In genomic region chr18:48824231-48824970, GRCh38 we compare ENCODE assay signal across 23 cellular contexts.
A peak's percentile ranks its signal among the peaks of the same experiment; 100 is the strongest.
DNase-seq lines count a peak whose midpoint lies in the region; ATAC-seq, FAIRE-seq and TF ChIP-seq lines count a peak whose summit lies in the region.
"Had no signal": no experiment of that assay in that cellular context is flagged by ENCODE, and none has a peak within 500 bp of the region (broad histone marks: within the 10 kb centered on the region; RNA-seq: fewer than 3 reads in every experiment).

No MANE protein-coding gene starts in this region.

- no peaks in the 10 kb centered on the region for H4K20me1 ChIP-seq in astrocyte (ENCODE audit: insufficient read depth, low read length)

- H3K9me3 Mint-ChIP-seq in astrocyte (ENCODE audit: unreplicated experiment) (peaks cover 8% of the 10 kb centered on the region), natural killer cell (no peaks in the 10 kb centered on the region)
- H3K9me3 Mint-ChIP-seq: activated T-helper 1 cell treated with anti-CD3 and anti-CD28 coated beads, Interleukin-12 subunit alpha, Interleukin-12 subunit beta, Interleukin-2, Interleukin-4 antibody, amounts not matched to agents 30 ng/mL and 10 ng/mL and 1 ng/mL, durations not matched to agents 14 hours and 24 hours and 36 hours had no signal

- no peak overlapping the region for H3K27ac ChIP-seq in astrocyte (ENCODE audit: low read depth, low read length)

- DNase-seq in activated CD4-positive, CD25-positive, alpha-beta regulatory T cell treated with anti-CD3 and anti-CD28 coated beads, Interleukin-2, amount 50 U/mL, for 72 hours, result peak; percentile 21
- no peak for DNase-seq in activated CD4-positive, CD25-positive, alpha-beta regulatory T cell (lab: John Stamatoyannopoulos, UW)
- no peak for DNase-seq in astrocyte (ENCODE audit: low read depth)
- DNase-seq in natural killer cell, result no peak
- DNase-seq in stimulated activated naive CD8-positive, alpha-beta T cell treated with anti-CD3 and anti-CD28 coated beads, Interleukin-15, Interleukin-2, amounts not matched to agents 100 U/mL and 50 U/mL, for 24 hours, result peak; percentile 0
- no peak for DNase-seq in germinal center (ENCODE audit: low spot score)
- DNase-seq in amniotic stem cell (lab: John Stamatoyannopoulos, UW), result no peak
- DNase-seq: 8988T; activated CD4-positive, alpha-beta T cell treated with anti-CD3 and anti-CD28 coated beads for 4 hours; activated naive CD8-positive, alpha-beta T cell treated with anti-CD3 and anti-CD28 coated beads, Interleukin-2, amount 50 U/mL, for 24 hours; central memory CD4-positive, alpha-beta T cell; Kasumi-1; naive B cell; NCI-H1417 treated with DMSO at 0.1 percent for 48 hours; NCI-H226; retina; SIG-M5; T-helper 9 cell had no signal

- no peaks in the 10 kb centered on the region for H3K9me3 ChIP-seq in astrocyte (ENCODE audit: insufficient read depth, low read depth, low read length)
- H3K9me3 ChIP-seq: HAP-1, thoracic aorta had no signal

- peaks cover 2% of the 10 kb centered on the region for H3K36me3 ChIP-seq in astrocyte (ENCODE audit: insufficient read depth, low read length)
- H3K36me3 ChIP-seq: HAP-1, thoracic aorta had no signal

- intact Hi-C loops in natural killer cell (cut with micrococcal nuclease), result no loop called here

- ATAC-seq in natural killer cell (no peak), GM21526 (IDR thresholded peaks at IDR 0.05; ENCODE audit: low FRiP score, unreplicated experiment) (no peak)
- ATAC-seq in stimulated activated naive CD8-positive, alpha-beta T cell treated with anti-CD3 and anti-CD28 coated beads, Interleukin-15, Interleukin-2, amounts not matched to agents 100 U/mL and 50 U/mL, for 24 hours, result no peak
- ATAC-seq: activated naive CD8-positive, alpha-beta T cell treated with anti-CD3 and anti-CD28 coated beads, Interleukin-2, amount 50 U/mL, for 24 hours had no signal

- H3K4me3 ChIP-seq in astrocyte (ENCODE audit: insufficient read depth, low read depth, low read length), result no peak overlapping the region
- H3K4me3 ChIP-seq: HAP-1, thoracic aorta had no signal

- H3K4me3 Mint-ChIP-seq in astrocyte (ENCODE audit: unreplicated experiment) (no peak overlapping the region), natural killer cell (no peak overlapping the region)
- H3K4me3 Mint-ChIP-seq: activated naive CD8-positive, alpha-beta T cell treated with anti-CD3 and anti-CD28 coated beads, Interleukin-2, amount 50 U/mL, for 24 hours; activated T-helper 1 cell treated with anti-CD3 and anti-CD28 coated beads, Interleukin-12 subunit alpha, Interleukin-12 subunit beta, Interleukin-2, Interleukin-4 antibody, amounts not matched to agents 30 ng/mL and 10 ng/mL and 1 ng/mL, durations not matched to agents 14 hours and 24 hours and 36 hours; naive B cell had no signal

- peak overlapping the region; percentile 47 for H3K4me2 ChIP-seq in astrocyte (ENCODE audit: low read length)

- TF ChIP-seq CTCF in astrocyte (IDR thresholded peaks at IDR 0.05; ENCODE audit: insufficient read depth, low read depth, low read length) (no peak), natural killer cell (IDR thresholded peaks at IDR 0.05) (no peak)

- H3K4me1 Mint-ChIP-seq in astrocyte (ENCODE audit: low read depth, unreplicated experiment), result peaks cover 40% of the 10 kb centered on the region
- H3K4me1 Mint-ChIP-seq in natural killer cell, result peaks cover 77 to 89% of the 10 kb centered on the region in 2 donors

- H3K27me3 Mint-ChIP-seq in astrocyte (ENCODE audit: low read depth, unreplicated experiment) (no peaks in the 10 kb centered on the region), natural killer cell (ENCODE audit: low read depth in 2 of 2) (no peaks in the 10 kb centered on the region)
- H3K27me3 Mint-ChIP-seq: activated naive CD8-positive, alpha-beta T cell treated with anti-CD3 and anti-CD28 coated beads, Interleukin-2, amount 50 U/mL, for 24 hours had no signal

- peaks cover 41% of the 10 kb centered on the region for H3K36me3 Mint-ChIP-seq in astrocyte (ENCODE audit: low read depth, unreplicated experiment)
- H3K36me3 Mint-ChIP-seq in natural killer cell, result peaks cover 9% of the 10 kb centered on the region
- H3K36me3 Mint-ChIP-seq: naive B cell had no signal

- no peak overlapping the region for H3K9ac ChIP-seq in astrocyte (ENCODE audit: low read length)

- no peak for FAIRE-seq in astrocyte (lab: Jason Lieb, UNC)

- H2AFZ ChIP-seq in astrocyte (ENCODE audit: low read depth, low read length), result no peak overlapping the region

- H3K27ac Mint-ChIP-seq in astrocyte (ENCODE audit: unreplicated experiment) (peak overlapping the region; percentile 23), natural killer cell (peak overlapping the region; percentile 38 to 85)
- H3K27ac Mint-ChIP-seq: activated naive CD8-positive, alpha-beta T cell treated with anti-CD3 and anti-CD28 coated beads, Interleukin-2, amount 50 U/mL, for 24 hours; activated T-helper 1 cell treated with anti-CD3 and anti-CD28 coated beads, Interleukin-12 subunit alpha, Interleukin-12 subunit beta, Interleukin-2, Interleukin-4 antibody, amounts not matched to agents 30 ng/mL and 10 ng/mL and 1 ng/mL, durations not matched to agents 14 hours and 24 hours and 36 hours; CD14-positive monocyte had no signal

- peaks cover 41% of the 10 kb centered on the region for H3K4me1 ChIP-seq in astrocyte (ENCODE audit: insufficient read depth, low read length)
- H3K4me1 ChIP-seq: HAP-1 had no signal

- H3K79me2 ChIP-seq in astrocyte (ENCODE audit: insufficient read depth, low read length), result peaks cover 2% of the 10 kb centered on the region

- no peaks in the 10 kb centered on the region for H3K27me3 ChIP-seq in astrocyte (ENCODE audit: insufficient read depth, low read length)

Comparison
In these comparisons a context has a peak if more than half of its experiments do, and no peak if none do; other contexts are left out.
1. DNase-seq: peak in activated CD4-positive, CD25-positive, alpha-beta regulatory T cell treated with anti-CD3 and anti-CD28 coated beads, Interleukin-2, amount 50 U/mL, for 72 hours (single experiment) and stimulated activated naive CD8-positive, alpha-beta T cell treated with anti-CD3 and anti-CD28 coated beads, Interleukin-15, Interleukin-2, amounts not matched to agents 100 U/mL and 50 U/mL, for 24 hours (single experiment); none in activated CD4-positive, CD25-positive, alpha-beta regulatory T cell (0 of 4), astrocyte (single experiment), natural killer cell (single experiment), germinal center (single experiment) and amniotic stem cell (single experiment).